ENCODE assay signal across 9 cellular contexts in the genomic region with DNA sequence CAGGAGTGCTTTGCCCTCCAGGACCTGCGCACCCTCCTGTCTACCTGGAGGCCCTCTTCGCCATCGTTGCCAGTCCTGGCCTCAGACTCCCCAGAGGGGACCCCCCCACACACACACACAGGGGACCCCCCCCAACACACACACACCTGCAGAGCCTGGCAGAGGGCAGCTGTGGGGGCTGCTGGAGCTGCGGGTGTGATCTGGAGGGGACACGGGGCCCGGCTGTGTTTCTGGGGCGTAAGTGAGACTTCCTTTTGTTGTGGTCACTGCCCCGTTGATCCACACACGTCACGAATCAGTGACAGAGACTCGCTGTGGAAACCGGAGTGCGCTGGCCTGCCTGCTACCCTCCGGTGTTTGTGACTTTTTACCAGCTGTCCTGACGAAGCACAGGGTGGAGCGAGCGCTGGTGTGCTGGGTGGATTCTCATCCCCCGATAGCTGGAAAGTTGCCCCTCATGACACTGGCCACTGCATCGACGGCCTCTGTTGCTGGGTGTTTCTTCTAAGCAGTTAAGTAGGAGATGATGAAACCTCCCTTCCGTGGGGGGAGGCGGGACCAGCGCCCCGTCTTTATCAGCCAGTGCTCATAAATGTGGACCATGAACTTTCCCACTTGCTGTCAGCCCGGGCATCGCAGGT. TPM values are rescaled to one million over a fixed set of nuclear protein-coding genes. Genes with fewer than 3 reads are reported as not detected.
DNase-seq lines count a peak whose midpoint lies in the region; ATAC-seq, FAIRE-seq and TF ChIP-seq lines count a peak whose summit lies in the region.
"Had no signal": no experiment of that assay in that cellular context is flagged by ENCODE, and none has a peak within 500 bp of the region (broad histone marks: within the 10 kb centered on the region; RNA-seq: fewer than 3 reads in every experiment).

No MANE protein-coding gene starts in this region.

- no TSS peak for BruUV-seq in K562 (replicated peaks; lab: Mats Ljungman, UMichigan)

- no peak for TF ChIP-seq RAD21 in K562 (CRISPR knock-in tag; conservative IDR thresholded peaks at IDR 0.05 in 1 of 2, IDR thresholded peaks at IDR 0.05 in 1 of 2)

- no peak overlapping the region for H3K4me2 ChIP-seq in K562 (ENCODE audit: insufficient read depth, low read length)

- TF ChIP-seq EP300 in K562 (IDR thresholded peaks at IDR 0.05; ENCODE audit: low read length) (no peak), suprapubic skin (IDR thresholded peaks at IDR 0.05) (no peak)

- H3K27ac ChIP-seq in K562 (ENCODE audit: extremely low read depth, low read depth, low read length) (no peak overlapping the region), suprapubic skin (peak overlapping the region; percentile 92)
- H3K27ac ChIP-seq: 22Rv1 had no signal

- ATAC-seq in K562: no peak
- no peak for ATAC-seq in GM21390 (IDR thresholded peaks at IDR 0.05; ENCODE audit: unreplicated experiment)

- CTCF ChIA-PET in K562 (lab: Yijun Ruan, JAX; ENCODE audit: low intra/inter-chr PET ratio): no interaction called here

- H3K36me3 ChIP-seq in K562 (ENCODE audit: control insufficient read depth, insufficient read depth, low read length) (peaks cover 48% of the 10 kb centered on the region; the same call in 2 of the 3 replicates), suprapubic skin (peaks cover 10% of the 10 kb centered on the region)

- peak; percentile 52 for FAIRE-seq in K562 (lab: Jason Lieb, UNC)

- H3K79me2 ChIP-seq in K562 (ENCODE audit: control insufficient read depth, insufficient read depth, low read length): peaks cover 59% of the 10 kb centered on the region

- TF ChIP-seq CTCF in K562 (IDR thresholded peaks at IDR 0.05 in 2 of 3, conservative IDR thresholded peaks at IDR 0.05 in 1 of 3; ENCODE audit: insufficient read depth in 2 of 3, low read depth in 1 of 3, low read length in 3 of 3): no peak
- TF ChIP-seq CTCF in suprapubic skin (IDR thresholded peaks at IDR 0.05): no peak

- H3K4me3 ChIP-seq in K562: peak overlapping the region; percentile 66; the same call in 1 of the 2 replicates
- peak overlapping the region; percentile 95 for H3K4me3 ChIP-seq in suprapubic skin

- TF ChIP-seq POLR2A in K562 (conservative IDR thresholded peaks at IDR 0.05) (no peak), suprapubic skin (IDR thresholded peaks at IDR 0.05) (peak in 1 of 2 donors; percentile 66)

- H3K4me1 ChIP-seq in K562 (replicated peaks in 1 of 2; ENCODE audit: control insufficient read depth in 2 of 2, insufficient read depth in 2 of 2, low read length in 2 of 2): peaks cover 18 to 77% of the 10 kb centered on the region in 2 experiments
- H3K4me1 ChIP-seq in suprapubic skin: peaks cover 75% of the 10 kb centered on the region

- H3K27me3 ChIP-seq in K562 (ENCODE audit: control insufficient read depth in 2 of 2, insufficient read depth in 2 of 2, low read length in 2 of 2): peaks cover 0 to 5% of the 10 kb centered on the region in 2 experiments; a peak in 1 of 5 replicates
- H3K27me3 ChIP-seq in suprapubic skin: no peaks in the 10 kb centered on the region

- intact Hi-C loops in K562 (cut with micrococcal nuclease): no loop called here

- H2AFZ ChIP-seq in K562 (ENCODE audit: low read depth, low read length): no peak overlapping the region

- H4K20me1 ChIP-seq in K562 (replicated peaks; ENCODE audit: control insufficient read depth, insufficient read depth, low read length): peaks cover 42% of the 10 kb centered on the region

- H3K9me3 ChIP-seq in K562 (replicated peaks; ENCODE audit: control insufficient read depth, insufficient read depth, low read depth, low read length) (no peaks in the 10 kb centered on the region), suprapubic skin (no peaks in the 10 kb centered on the region)

- POLR2A ChIA-PET in K562 (lab: Yijun Ruan, JAX): no interaction called here

- 68% methylated on average over 22 of the region's 26 CpGs for WGBS in K562 (ENCODE audit: insufficient coverage, low coverage, missing lambda C conversion rate)
- WGBS in suprapubic skin: 40% methylated on average over 23 of the region's 26 CpGs

- peak overlapping the region in 1 of 2 experiments; percentile 91; a peak in 2 of 4 replicates for H3K9ac ChIP-seq in K562 (ENCODE audit: insufficient read depth in 1 of 2, low read depth in 2 of 2, low read length in 2 of 2)

- in situ Hi-C loops in K562 (cut with MboI): no loop called here

- DNase-seq in NK-92 treated with Interleukin-12 subunit alpha and Interleukin-12 subunit beta, amount 100 ng/mL, for 24 hours (lab: John Stamatoyannopoulos, UW): peak; percentile 43
- DNase-seq in NK-92 (lab: John Stamatoyannopoulos, UW; ENCODE audit: unreplicated experiment): no peak
- no peak for DNase-seq in K562 (ENCODE audit: extremely low read depth in 1 of 4, low spot score in 3 of 4)
- DNase-seq in lung microvascular endothelial cell (ENCODE audit: low read depth in 2 of 2): peak; percentile 48 to 59
- DNase-seq in suprapubic skin (ENCODE audit: low spot score in 2 of 2): peak in 1 of 2 donors; percentile 93
- DNase-seq in islet precursor cell: no peak
- DNase-seq in glomerular visceral epithelial cell (ENCODE audit: extremely low spot score): no peak

- peaks cover 3% of the 10 kb centered on the region for H3K9me1 ChIP-seq in K562 (ENCODE audit: control insufficient read depth, insufficient read depth, low read length)

TF ChIP-seq in K562, 482 proteins besides CTCF, POLR2A, EP300 and RAD21 (continues in another document):
- no peak for TF ChIP-seq RBM14 (IDR thresholded peaks at IDR 0.05; ENCODE audit: borderline replicate concordance, insufficient read depth, low read depth, low read length)
- TF ChIP-seq, protein P1, sequence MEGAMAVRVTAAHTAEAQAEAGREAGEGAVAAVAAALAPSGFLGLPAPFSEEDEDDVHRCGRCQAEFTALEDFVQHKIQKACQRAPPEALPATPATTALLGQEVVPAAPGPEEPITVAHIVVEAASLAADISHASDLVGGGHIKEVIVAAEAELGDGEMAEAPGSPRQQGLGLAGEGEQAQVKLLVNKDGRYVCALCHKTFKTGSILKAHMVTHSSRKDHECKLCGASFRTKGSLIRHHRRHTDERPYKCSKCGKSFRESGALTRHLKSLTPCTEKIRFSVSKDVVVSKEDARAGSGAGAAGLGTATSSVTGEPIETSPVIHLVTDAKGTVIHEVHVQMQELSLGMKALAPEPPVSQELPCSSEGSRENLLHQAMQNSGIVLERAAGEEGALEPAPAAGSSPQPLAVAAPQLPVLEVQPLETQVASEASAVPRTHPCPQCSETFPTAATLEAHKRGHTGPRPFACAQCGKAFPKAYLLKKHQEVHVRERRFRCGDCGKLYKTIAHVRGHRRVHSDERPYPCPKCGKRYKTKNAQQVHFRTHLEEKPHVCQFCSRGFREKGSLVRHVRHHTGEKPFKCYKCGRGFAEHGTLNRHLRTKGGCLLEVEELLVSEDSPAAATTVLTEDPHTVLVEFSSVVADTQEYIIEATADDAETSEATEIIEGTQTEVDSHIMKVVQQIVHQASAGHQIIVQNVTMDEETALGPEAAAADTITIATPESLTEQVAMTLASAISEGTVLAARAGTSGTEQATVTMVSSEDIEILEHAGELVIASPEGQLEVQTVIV (CRISPR knock-in tag; IDR thresholded peaks at IDR 0.05; ENCODE audit: borderline replicate concordance): no peak
- TF ChIP-seq POLR2G (IDR thresholded peaks at IDR 0.05; ENCODE audit: low read depth, low read length): 0 out of 2 replicates have a peak, but pooled peaks have one; percentile 1
- no peak for TF ChIP-seq DNMT1 (IDR thresholded peaks at IDR 0.05)
- TF ChIP-seq, protein P2, sequence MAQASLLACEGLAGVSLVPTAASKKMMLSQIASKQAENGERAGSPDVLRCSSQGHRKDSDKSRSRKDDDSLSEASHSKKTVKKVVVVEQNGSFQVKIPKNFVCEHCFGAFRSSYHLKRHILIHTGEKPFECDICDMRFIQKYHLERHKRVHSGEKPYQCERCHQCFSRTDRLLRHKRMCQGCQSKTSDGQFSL (CRISPR knock-in tag; IDR thresholded peaks at IDR 0.05): peak; percentile 50; the same call in 1 of the 2 replicates
- TF ChIP-seq, protein P2 (tag; IDR thresholded peaks at IDR 0.05): no peak
- TF ChIP-seq, protein P3, sequence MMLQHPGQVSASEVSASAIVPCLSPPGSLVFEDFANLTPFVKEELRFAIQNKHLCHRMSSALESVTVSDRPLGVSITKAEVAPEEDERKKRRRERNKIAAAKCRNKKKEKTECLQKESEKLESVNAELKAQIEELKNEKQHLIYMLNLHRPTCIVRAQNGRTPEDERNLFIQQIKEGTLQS (IDR thresholded peaks at IDR 0.05): peak; percentile 59; the same call in 1 of the 2 replicates
- TF ChIP-seq, protein P3 (CRISPR knock-in tag; conservative IDR thresholded peaks at IDR 0.05): no peak
- no peak for TF ChIP-seq NCOA2 (IDR thresholded peaks at IDR 0.05; ENCODE audit: partially characterized antibody in 2 of 2)

RNA-seq across cellular contexts. Expression of a gene that starts 2.3 kb away (rescaled TPM):
- total RNA-seq in K562 (2011; cell fraction: chromatin; rRNA removed; ENCODE audit: low replicate concordance): 12.2 and 22.8 TPM in 2 replicates
- 23.4 and 25.7 TPM in 2 replicates for total RNA-seq in K562 (2011; cell fraction: nucleolus; rRNA removed)
- 12.5 and 12.8 TPM in 2 replicates for total RNA-seq in K562 (2011; cell fraction: nucleoplasm; rRNA removed)
- total RNA-seq in K562 (2014; rRNA removed) (28.2 and 34.9 TPM in 2 replicates), K562 (2014; rRNA removed; fragmentation: Illumina TruSeq; extraction: Trizol) (2.2 and 2.3 TPM in 2 replicates), K562 (2015; rRNA removed; fragmentation: Illumina TruSeq; extraction: Trizol) (10.7 and 14.2 TPM in 2 replicates), K562 (2021) (25.7 and 31.8 TPM in 2 replicates), lung microvascular endothelial cell (44.7 and 153 TPM in 2 replicates), suprapubic skin (100 to 1,000 TPM in 3 of 4 donors, 10 to 100 TPM in 1; 59.1 to 222 (median 155) TPM)
- polyA plus RNA-seq in K562 (2011; rRNA removed) (2.9 and 6.2 TPM in 2 replicates), K562 (2014; fragmentation: Illumina TruSeq; extraction: Trizol) (1.7 and 10.2 TPM in 2 replicates), K562 (2014; fragmentation: Nextera tagmentation; extraction: Ambion mirVana) (under 1 TPM; 0.17 to 0.18 TPM), K562 (2014; rRNA removed) (19.5 and 23.5 TPM in 2 replicates)
- polyA plus RNA-seq in K562 (2011; cell fraction: cytosol; rRNA removed): 14.1 and 23.9 TPM in 2 replicates
- polyA plus RNA-seq in K562 (2011; cell fraction: nucleus; rRNA removed): 8.7 and 14.9 TPM in 2 replicates
- 24.6 and 38.9 TPM in 2 replicates for polyA plus RNA-seq in K562 (2012)
- polyA minus RNA-seq in K562 (2011; rRNA and poly(A)+ RNA removed): 1.9 and 2.0 TPM in 2 replicates
- polyA minus RNA-seq in K562 (2011; cell fraction: cytosol; rRNA and poly(A)+ RNA removed): 19.5 and 23.5 TPM in 2 replicates
- 6.1 and 6.4 TPM in 2 replicates for polyA minus RNA-seq in K562 (2011; cell fraction: nucleus; rRNA and poly(A)+ RNA removed)

Comparison
In these comparisons a context has a peak if more than half of its experiments do, and no peak if none do; other contexts are left out.
1. DNase-seq: peak in NK-92 treated with Interleukin-12 subunit alpha and Interleukin-12 subunit beta, amount 100 ng/mL, for 24 hours (single experiment) and lung microvascular endothelial cell (2 of 2); none in NK-92 (single experiment), K562 (0 of 4), islet precursor cell (single experiment) and glomerular visceral epithelial cell (single experiment).